1 cellular context compared by ENCODE assay signal in genomic region chr5:67156976-67157583, GRCh38.
TF ChIP-seq lines count a peak whose summit lies in the region.

No MANE protein-coding gene starts in this region.

TF ChIP-seq in H1, 55 proteins besides CTCF, POLR2A, EP300 and RAD21:
- TF ChIP-seq KDM5A (IDR thresholded peaks at IDR 0.05; ENCODE audit: low read length) (no peak), EGR1 (IDR thresholded peaks at IDR 0.05; ENCODE audit: borderline replicate concordance, low read depth, low read length) (no peak)
